ENCODE assay signal across 16 cellular contexts in the genomic region with DNA sequence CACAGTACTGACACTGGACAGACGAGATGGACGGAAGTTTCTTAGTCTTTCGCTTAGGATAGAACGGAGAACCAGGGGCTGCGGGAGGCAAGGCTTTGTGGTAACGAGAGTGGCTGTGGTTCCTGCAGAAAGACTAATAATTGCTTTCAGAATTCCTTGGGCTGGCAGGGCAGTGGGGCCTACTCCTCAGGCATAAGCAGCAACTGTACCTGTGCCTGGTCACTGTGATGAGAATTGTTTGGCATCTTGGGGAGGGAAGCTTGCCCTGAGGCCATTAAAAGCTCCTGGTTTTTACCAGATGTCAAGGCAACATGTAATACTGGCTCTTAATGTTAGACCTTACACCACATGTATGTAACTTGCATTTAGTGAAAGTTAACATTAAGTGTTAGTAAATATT.
"Had no signal": no experiment of that assay in that cellular context is flagged by ENCODE, and none has a peak within 500 bp of the region (broad histone marks: within the 10 kb centered on the region; RNA-seq: fewer than 3 reads in every experiment).

No MANE protein-coding gene starts in this region.

- H3K4me1 ChIP-seq: testis had no signal

- H3K27ac ChIP-seq: coronary artery, lower lobe of right lung, testis had no signal

- H3K4me3 ChIP-seq: coronary artery, lower lobe of right lung, testis had no signal

- H3K27me3 ChIP-seq: testis had no signal

- H3K9me3 Mint-ChIP-seq: stimulated activated naive CD8-positive, alpha-beta T cell treated with anti-CD3 and anti-CD28 coated beads, Interleukin-15, Interleukin-2, amounts not matched to agents 100 ng/mL and 50 ng/mL, for 24 hours had no signal

- H3K4me3 Mint-ChIP-seq: naive thymus-derived CD4-positive, alpha-beta T cell; stimulated activated naive CD8-positive, alpha-beta T cell treated with anti-CD3 and anti-CD28 coated beads, Interleukin-15, Interleukin-2, amounts not matched to agents 100 ng/mL and 50 ng/mL, for 24 hours had no signal

- H3K9me3 ChIP-seq: lower lobe of right lung, testis had no signal

- FAIRE-seq: astrocyte, endothelial cell of umbilical vein, frontal cortex had no signal

- ATAC-seq: naive thymus-derived CD4-positive, alpha-beta T cell had no signal

- DNase-seq: activated CD4-positive, alpha-beta T cell treated with anti-CD3 and anti-CD28 coated beads, Interleukin-2, amount 50 U/mL, for 4 hours; activated CD4-positive, CD25-positive, alpha-beta regulatory T cell treated with anti-CD3 and anti-CD28 coated beads, Interleukin-2, amount 50 U/mL, for 72 hours; activated T-cell treated with anti-CD3 and anti-CD28 coated beads, Interleukin-2, amount 50 U/mL, for 1 hour; central memory CD4-positive, alpha-beta T cell; effector CD4-positive, alpha-beta T cell; hippocampal formation; lower lobe of right lung; naive thymus-derived CD4-positive, alpha-beta T cell; occipital lobe; stimulated activated CD4-positive, alpha-beta T cell treated with anti-CD3 and anti-CD28 coated beads, Interleukin-2, amount 100 ng/mL, for 48 hours; testis had no signal

- H3K27me3 Mint-ChIP-seq: naive thymus-derived CD4-positive, alpha-beta T cell; stimulated activated naive CD8-positive, alpha-beta T cell treated with anti-CD3 and anti-CD28 coated beads, Interleukin-15, Interleukin-2, amounts not matched to agents 100 ng/mL and 50 ng/mL, for 24 hours had no signal
